8 cellular contexts compared by ENCODE assay signal in the genomic region with DNA sequence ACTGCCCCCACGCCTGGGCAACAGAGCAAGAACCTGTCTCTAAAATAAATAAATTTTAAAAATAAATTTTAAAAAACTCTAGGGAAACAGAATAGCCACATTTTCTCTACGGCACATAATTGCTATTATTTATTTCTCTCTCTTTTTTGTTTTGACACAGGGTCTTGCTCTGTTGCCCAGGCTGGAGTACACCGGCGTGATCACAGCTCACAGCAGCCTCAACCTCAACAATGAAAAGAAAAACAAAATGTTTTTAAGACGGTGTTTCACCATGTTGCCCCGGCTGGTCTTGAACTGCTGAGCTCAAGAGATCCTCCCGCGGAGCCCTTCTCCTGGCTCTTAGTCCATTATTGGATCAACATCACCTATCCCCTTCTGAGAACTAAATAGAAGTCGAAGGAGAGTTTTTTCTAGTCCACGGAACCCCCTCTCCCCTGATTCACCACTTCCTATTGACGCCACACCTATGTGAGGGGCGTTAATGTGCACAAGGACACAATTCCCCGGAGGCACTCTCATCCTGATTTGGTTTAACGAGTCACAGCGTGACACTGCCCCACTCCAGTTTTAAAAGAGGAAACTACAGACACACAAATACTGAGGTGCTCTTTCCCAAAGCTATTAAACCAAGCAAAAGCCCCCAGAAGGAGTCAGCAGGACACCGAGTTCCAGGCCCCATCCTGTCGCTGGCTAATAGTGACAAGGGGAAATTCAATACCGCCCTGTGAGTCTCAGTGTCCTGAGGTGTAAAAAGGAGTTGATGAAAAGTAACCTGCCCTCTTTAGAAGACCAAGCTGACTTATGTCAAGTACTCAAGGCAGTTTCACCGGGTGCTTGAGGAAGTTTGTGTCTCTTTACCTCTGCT. TPM values are rescaled to one million over a fixed set of nuclear protein-coding genes. Genes with fewer than 3 reads are reported as not detected.
DNase-seq lines count a peak whose midpoint lies in the region; ATAC-seq lines count a peak whose summit lies in the region.

No MANE protein-coding gene starts in this region.

- H3K36me3 Mint-ChIP-seq in dendritic cell treated with granulocyte-macrophage colony-stimulating factor and Interleukin-4, amounts not matched to agents 40 ng/mL and 50 ng/mL, for 4 days (ENCODE audit: low read depth), result peaks cover 40% of the 10 kb centered on the region

- H3K9me3 Mint-ChIP-seq in dendritic cell treated with granulocyte-macrophage colony-stimulating factor and Interleukin-4, amounts not matched to agents 40 ng/mL and 50 ng/mL, for 4 days, result no peaks in the 10 kb centered on the region

- WGBS in mesodermal cell (ENCODE audit: insufficient coverage in 2 of 2), 2 experiments, result 24 to 39% methylated on average over 10 to 14 of the region's 19 CpGs
- 30% methylated on average over 19 of the region's 19 CpGs for WGBS in urinary bladder

- peak overlapping the region; percentile 100 for H3K27ac ChIP-seq in mesodermal cell (ENCODE audit: low read depth, low read length, severe bottlenecking)
- H3K27ac ChIP-seq in urinary bladder (ENCODE audit: low read depth), result peak overlapping the region; percentile 100

- H3K36me3 ChIP-seq in mesodermal cell (ENCODE audit: control insufficient read depth, insufficient read depth, low read length) (peaks cover 41% of the 10 kb centered on the region), urinary bladder (ENCODE audit: insufficient read depth) (no peaks in the 10 kb centered on the region)

- H3K4me3 Mint-ChIP-seq in dendritic cell treated with granulocyte-macrophage colony-stimulating factor and Interleukin-4, amounts not matched to agents 40 ng/mL and 50 ng/mL, for 4 days, result peak overlapping the region; percentile 89

- peaks cover 14% of the 10 kb centered on the region for H3K27me3 Mint-ChIP-seq in dendritic cell treated with granulocyte-macrophage colony-stimulating factor and Interleukin-4, amounts not matched to agents 40 ng/mL and 50 ng/mL, for 4 days

- H3K27ac Mint-ChIP-seq in dendritic cell treated with granulocyte-macrophage colony-stimulating factor and Interleukin-4, amounts not matched to agents 40 ng/mL and 50 ng/mL, for 4 days, result peak overlapping the region; percentile 96

- DNase-seq in stimulated activated CD4-positive, alpha-beta T cell treated with anti-CD3 and anti-CD28 coated beads, Interleukin-4, amount 100 ng/mL, for 24 hours, result peak; percentile 17
- DNase-seq in stimulated activated CD4-positive, alpha-beta T cell treated with anti-CD3 and anti-CD28 coated beads, Interleukin-12 subunit alpha, Interleukin-12 subunit beta, amount 100 ng/mL, for 4 hours, result no peak
- DNase-seq in RPMI8226 (peak; percentile 47), H4 (ENCODE audit: low spot score) (no peak)

- H3K4me3 ChIP-seq in mesodermal cell (ENCODE audit: extremely low read depth, insufficient read depth, low read length, poor library complexity, severe bottlenecking) (peak overlapping the region; percentile 95), urinary bladder (ENCODE audit: low read depth, low read length) (peak overlapping the region; percentile 92)

- intact Hi-C loops in dendritic cell treated with granulocyte-macrophage colony-stimulating factor and Interleukin-4, amounts not matched to agents 40 ng/mL and 50 ng/mL, for 4 days (cut with micrococcal nuclease), result no loop called here

- H3K4me1 ChIP-seq in mesodermal cell (ENCODE audit: control insufficient read depth, insufficient read depth, low read length, poor library complexity, severe bottlenecking) (peaks cover 16% of the 10 kb centered on the region), urinary bladder (ENCODE audit: insufficient read depth) (no peaks in the 10 kb centered on the region)

- no peak for ATAC-seq in GM21367 (IDR thresholded peaks at IDR 0.05; ENCODE audit: unreplicated experiment)

- peaks cover 60% of the 10 kb centered on the region for H3K4me1 Mint-ChIP-seq in dendritic cell treated with granulocyte-macrophage colony-stimulating factor and Interleukin-4, amounts not matched to agents 40 ng/mL and 50 ng/mL, for 4 days (ENCODE audit: low read depth)

- H3K9me3 ChIP-seq in mesodermal cell (ENCODE audit: control insufficient read depth, low read length), result no peaks in the 10 kb centered on the region

RNA-seq across cellular contexts. Expression of gene NPC1, which starts 1.1 kb away (rescaled TPM):
- 65.3 TPM for polyA plus RNA-seq in mesodermal cell (2013, experiment 1 of 2)
- 53.8 TPM for polyA plus RNA-seq in mesodermal cell (2013, experiment 2 of 2)
- 30.5 TPM for total RNA-seq in urinary bladder
- polyA plus RNA-seq in urinary bladder, result 29.8 TPM
- total RNA-seq in H4 (2014; rRNA removed; shearing (Covaris generic)), result 32.8 and 34.9 TPM in 2 replicates

Comparison
In these comparisons a context has a peak if more than half of its experiments do, and no peak if none do; other contexts are left out.
1. DNase-seq: peak in stimulated activated CD4-positive, alpha-beta T cell treated with anti-CD3 and anti-CD28 coated beads, Interleukin-4, amount 100 ng/mL, for 24 hours (single experiment) and RPMI8226 (single experiment); none in stimulated activated CD4-positive, alpha-beta T cell treated with anti-CD3 and anti-CD28 coated beads, Interleukin-12 subunit alpha, Interleukin-12 subunit beta, amount 100 ng/mL, for 4 hours (single experiment) and H4 (single experiment).